1 cellular context compared by ENCODE assay signal in genomic region chr3:127732879-127733350, GRCh38.
A peak's percentile ranks its signal among the peaks of the same experiment; 100 is the strongest.
TF ChIP-seq lines count a peak whose summit lies in the region.

No MANE protein-coding gene starts in this region.

TF ChIP-seq in GM12878, 131 proteins besides CTCF, POLR2A, EP300 and RAD21 (continued from another document):
- peak; percentile 31; the same call in 1 of the 2 replicates for TF ChIP-seq PKNOX1 (IDR thresholded peaks at IDR 0.05)
- TF ChIP-seq POLR2AphosphoS5 (IDR thresholded peaks at IDR 0.05; ENCODE audit: low read length), result no peak
- TF ChIP-seq CREM (IDR thresholded peaks at IDR 0.05; ENCODE audit: low read depth), result no peak
- no peak for TF ChIP-seq ZSCAN29 (IDR thresholded peaks at IDR 0.05)
- TF ChIP-seq SRF (IDR thresholded peaks at IDR 0.05; ENCODE audit: low read depth in 2 of 2, low read length in 2 of 2), result peak in 1 of 2 experiments; percentile 38; a peak in 1 of 4 replicates
- TF ChIP-seq POU2F2 (IDR thresholded peaks at IDR 0.05; ENCODE audit: borderline replicate concordance, low read depth, low read length), result peak; percentile 75; the same call in 2 of the 3 replicates
- TF ChIP-seq GATAD2B (conservative IDR thresholded peaks at IDR 0.05; ENCODE audit: low read depth), result no peak
- no peak for TF ChIP-seq SUZ12 (IDR thresholded peaks at IDR 0.05; ENCODE audit: unreplicated experiment)
- TF ChIP-seq FOXK2 (IDR thresholded peaks at IDR 0.05), result no peak
- TF ChIP-seq ETV6 (conservative IDR thresholded peaks at IDR 0.05 in 1 of 2, IDR thresholded peaks at IDR 0.05 in 1 of 2; ENCODE audit: borderline replicate concordance in 1 of 2, low read depth in 1 of 2), result no peak
- TF ChIP-seq ZBTB4 (CRISPR knock-in tag; IDR thresholded peaks at IDR 0.05), result peak; percentile 89
- TF ChIP-seq CHD2 (IDR thresholded peaks at IDR 0.05; ENCODE audit: borderline replicate concordance, low read depth, low read length), result no peak
- TF ChIP-seq FOS (IDR thresholded peaks at IDR 0.05; ENCODE audit: borderline replicate concordance, extremely low read depth, insufficient read length), result no peak
- no peak for TF ChIP-seq ELK1 (IDR thresholded peaks at IDR 0.05; ENCODE audit: low read depth, low read length)
- TF ChIP-seq SMAD1 (IDR thresholded peaks at IDR 0.05; ENCODE audit: low read depth, partially characterized antibody), result no peak
- TF ChIP-seq NR2F1 (conservative IDR thresholded peaks at IDR 0.05), result 0 out of 2 replicates have a peak, but pooled peaks have one; percentile 32
- TF ChIP-seq YY1 (IDR thresholded peaks at IDR 0.05; ENCODE audit: low read depth, low read length), result peak; percentile 93
- no peak for TF ChIP-seq JUNB (IDR thresholded peaks at IDR 0.05)
- no peak for TF ChIP-seq CEBPB (IDR thresholded peaks at IDR 0.05; ENCODE audit: borderline replicate concordance in 1 of 2, low read depth in 2 of 2, low read length in 2 of 2)
- TF ChIP-seq RUNX3 (IDR thresholded peaks at IDR 0.05; ENCODE audit: low read length), result no peak
- TF ChIP-seq RELA (IDR thresholded peaks at IDR 0.05; ENCODE audit: borderline replicate concordance, partially characterized antibody), result no peak
- TF ChIP-seq SP1 (IDR thresholded peaks at IDR 0.05; ENCODE audit: low read depth, low read length), result no peak
- TF ChIP-seq BACH1 (IDR thresholded peaks at IDR 0.05; ENCODE audit: borderline replicate concordance), result no peak
- peak; percentile 49 for TF ChIP-seq MXI1 (IDR thresholded peaks at IDR 0.05; ENCODE audit: low read depth, low read length)
- no peak for TF ChIP-seq USF1 (IDR thresholded peaks at IDR 0.05; ENCODE audit: borderline replicate concordance, extremely low read length, insufficient read depth, low read depth, low read length)
- no peak for TF ChIP-seq KAT2A (conservative IDR thresholded peaks at IDR 0.05; ENCODE audit: control insufficient read depth, low read depth, low read length)
- no peak for TF ChIP-seq ATF7 (IDR thresholded peaks at IDR 0.05; ENCODE audit: low read depth)
- no peak for TF ChIP-seq RFX5 (IDR thresholded peaks at IDR 0.05; ENCODE audit: low read depth, low read length)
- TF ChIP-seq EGR1 (IDR thresholded peaks at IDR 0.05; ENCODE audit: borderline replicate concordance in 1 of 2, low read depth in 2 of 2, low read length in 2 of 2), result no peak
- TF ChIP-seq ZBED1 (IDR thresholded peaks at IDR 0.05; ENCODE audit: borderline replicate concordance), result no peak
- no peak for TF ChIP-seq KLF5 (IDR thresholded peaks at IDR 0.05; ENCODE audit: partially characterized antibody)
- no peak for TF ChIP-seq NFYA (IDR thresholded peaks at IDR 0.05; ENCODE audit: borderline replicate concordance, low read depth, low read length)
- peak; percentile 85 for TF ChIP-seq PRDM15 (CRISPR knock-in tag; IDR thresholded peaks at IDR 0.05)
- TF ChIP-seq ZNF24 (IDR thresholded peaks at IDR 0.05), result no peak
- TF ChIP-seq CBX3 (IDR thresholded peaks at IDR 0.05; ENCODE audit: borderline replicate concordance, low read depth), result no peak
- TF ChIP-seq NBN (IDR thresholded peaks at IDR 0.05), result no peak
- no peak for TF ChIP-seq BCL3 (IDR thresholded peaks at IDR 0.05; ENCODE audit: borderline replicate concordance, insufficient read depth, low read depth, low read length, poor library complexity, severe bottlenecking)
- TF ChIP-seq MLLT1 (IDR thresholded peaks at IDR 0.05), result peak; percentile 62; the same call in 1 of the 2 replicates
- TF ChIP-seq BMI1 (IDR thresholded peaks at IDR 0.05; ENCODE audit: borderline replicate concordance), result peak; percentile 91
- TF ChIP-seq REST (IDR thresholded peaks at IDR 0.05; ENCODE audit: low read depth, low read length), result no peak
- TF ChIP-seq RCOR1 (conservative IDR thresholded peaks at IDR 0.05; ENCODE audit: low read depth, low read length), result no peak
- TF ChIP-seq GABPA (IDR thresholded peaks at IDR 0.05; ENCODE audit: low read depth), result no peak
- no peak for TF ChIP-seq PAX8 (IDR thresholded peaks at IDR 0.05)
- no peak for TF ChIP-seq HDAC2 (IDR thresholded peaks at IDR 0.05)
- peak; percentile 41; the same call in 1 of the 2 replicates for TF ChIP-seq NR2C1 (IDR thresholded peaks at IDR 0.05)
- peak; percentile 7; the same call in 1 of the 2 replicates for TF ChIP-seq SPI1 (IDR thresholded peaks at IDR 0.05; ENCODE audit: borderline replicate concordance, insufficient read depth, low read depth, low read length)
- no peak for TF ChIP-seq IRF4 (IDR thresholded peaks at IDR 0.05; ENCODE audit: low read depth, low read length)
- no peak for TF ChIP-seq PML (IDR thresholded peaks at IDR 0.05; ENCODE audit: low read length)
- TF ChIP-seq DPF2 (IDR thresholded peaks at IDR 0.05), result no peak
- peak; percentile 95; the same call in 1 of the 2 replicates for TF ChIP-seq ESRRA (IDR thresholded peaks at IDR 0.05; ENCODE audit: low read length)
- no peak for TF ChIP-seq ASH2L (IDR thresholded peaks at IDR 0.05; ENCODE audit: borderline replicate concordance, low read depth)
- no peak for TF ChIP-seq HDGF (IDR thresholded peaks at IDR 0.05)
- no peak for TF ChIP-seq EED (IDR thresholded peaks at IDR 0.05; ENCODE audit: low read depth)
- no peak for TF ChIP-seq NFIC (IDR thresholded peaks at IDR 0.05; ENCODE audit: low read depth, low read length)
- no peak for TF ChIP-seq HCFC1 (IDR thresholded peaks at IDR 0.05; ENCODE audit: low read length)
- peak; percentile 32 for TF ChIP-seq MEF2B (IDR thresholded peaks at IDR 0.05; ENCODE audit: partially characterized antibody, poor library complexity, severe bottlenecking)
